ENCODE assay signal across 11 cellular contexts in the genomic region with DNA sequence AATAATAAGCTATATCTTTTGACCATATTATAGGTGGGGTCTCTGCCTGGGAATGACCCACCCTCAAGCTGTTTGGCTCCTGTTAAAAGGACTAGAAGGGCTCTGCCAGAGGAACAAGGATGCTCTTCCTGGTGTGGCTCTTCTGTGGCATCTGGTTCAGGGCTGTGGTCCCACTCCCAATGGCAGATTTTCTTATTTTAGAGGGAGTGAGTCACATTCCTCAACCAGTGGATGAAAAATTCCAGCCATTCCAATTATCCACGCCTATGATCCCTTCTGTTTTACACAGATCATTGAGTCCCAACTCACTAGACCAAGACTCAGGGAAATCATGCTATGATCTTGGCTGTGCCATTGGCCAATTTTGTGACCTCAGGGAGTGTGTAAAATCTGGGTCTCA.
DNase-seq lines count a peak whose midpoint lies in the region; FAIRE-seq and TF ChIP-seq lines count a peak whose summit lies in the region.
"Had no signal": no experiment of that assay in that cellular context is flagged by ENCODE, and none has a peak within 500 bp of the region (broad histone marks: within the 10 kb centered on the region; RNA-seq: fewer than 3 reads in every experiment).

No MANE protein-coding gene starts in this region.

- H2BK15ac ChIP-seq in mesendoderm (replicated peaks; ENCODE audit: low read depth): no peak overlapping the region

- H3K9me2 ChIP-seq in PC-9 (ENCODE audit: insufficient read depth) (no peaks in the 10 kb centered on the region), Karpas-422 (replicated peaks; ENCODE audit: insufficient read depth, low read length) (no peaks in the 10 kb centered on the region)

- CTCF ChIA-PET in PC-9 (lab: Charles Lee) (interaction anchor here (0.6 kb wide), 1 partner anchor 1020 kb away, joined by 5 read pairs; no protein-coding TSS in a partner anchor), endothelial cell of umbilical vein (lab: Charles Lee) (interaction anchor here (1.2 to 2.0 kb wide), 4 partner anchors 11 to 405 kb away, joined by 3 to 9 read pairs (median 6); no protein-coding TSS in a partner anchor)

- no peak for TF ChIP-seq POLR2A in endothelial cell of umbilical vein (IDR thresholded peaks at IDR 0.05; ENCODE audit: low read depth, low read length)

- H3K18ac ChIP-seq in mesendoderm (ENCODE audit: low read length): no peak overlapping the region

- 0 out of 2 replicates have a peak, but pooled peaks cover 3% of the 10 kb centered on the region for H3K9me3 ChIP-seq in PC-9 (ENCODE audit: insufficient read depth, low read depth)
- H3K9me3 ChIP-seq in endothelial cell of umbilical vein (replicated peaks; ENCODE audit: control insufficient read depth, insufficient read depth, low read length): no peaks in the 10 kb centered on the region
- H3K9me3 ChIP-seq in Karpas-422 (ENCODE audit: low read length): no peaks in the 10 kb centered on the region
- H3K9me3 ChIP-seq: BE2C had no signal

- intact Hi-C loops in PC-9 (cut with micrococcal nuclease; ENCODE audit: unreplicated experiment) (loop anchor here (1.0 to 5.0 kb wide), 2 partner anchors 118 to 138 kb away; partner anchors contain the start of gene PARD3B), endothelial cell of umbilical vein (cut with micrococcal nuclease) (loop anchor here (1.0 to 10.0 kb wide), 3 partner anchors 20 to 980 kb away; no protein-coding TSS in a partner anchor)

- H4K20me1 ChIP-seq in PC-9 (ENCODE audit: insufficient read depth) (no peaks in the 10 kb centered on the region), endothelial cell of umbilical vein (replicated peaks; ENCODE audit: control insufficient read depth, extremely low read depth, insufficient read depth, low read length) (no peaks in the 10 kb centered on the region), Karpas-422 (ENCODE audit: insufficient read depth, low read depth, low read length) (no peaks in the 10 kb centered on the region)

- H4K5ac ChIP-seq in mesendoderm (ENCODE audit: low read length): no peak overlapping the region

- POLR2A ChIA-PET in PC-9 (lab: Charles Lee; ENCODE audit: unreplicated experiment): interaction anchor here (0.5 to 0.6 kb wide), 2 partner anchors 134 to 213 kb away, joined by 3 to 4 read pairs; no protein-coding TSS in a partner anchor
- POLR2A ChIA-PET in endothelial cell of umbilical vein (lab: Charles Lee): interaction anchor here (0.8 to 1.1 kb wide), 2 partner anchors 8 to 23 kb away, joined by 3 to 7 read pairs; no protein-coding TSS in a partner anchor

- whole genome bisulfite sequencing in mesendoderm (ENCODE audit: extremely low coverage, insufficient coverage, low lambda C conversion rate): no CpG with 5 or more reads among the region's 1 CpG

- no peaks in the 10 kb centered on the region for H3K79me1 ChIP-seq in mesendoderm (ENCODE audit: low read length)

- H3K4me2 ChIP-seq in PC-9 (peak overlapping the region; percentile 63), endothelial cell of umbilical vein (ENCODE audit: insufficient read depth, low read length) (peak overlapping the region; percentile 7), mesendoderm (ENCODE audit: low read length) (no peak overlapping the region), Karpas-422 (ENCODE audit: low read depth, low read length, poor library complexity, severe bottlenecking) (no peak overlapping the region)

- H3K9me1 ChIP-seq in endothelial cell of umbilical vein (replicated peaks; ENCODE audit: control insufficient read depth, extremely low read depth, insufficient read depth, low read length): no peaks in the 10 kb centered on the region

- DNase-seq in AG20443 (ENCODE audit: low spot score) (peak; percentile 78), PC-9 (peak; percentile 49 to 68), endothelial cell of umbilical vein (ENCODE audit: low read depth, low spot score) (no peak), mesendoderm (peak; percentile 77), SIG-M5 treated with dmso at 0.1 percent for 504 hours (lab: John Stamatoyannopoulos, UW; ENCODE audit: unreplicated experiment) (no peak), Karpas-422 (no peak)
- DNase-seq in activated CD4-positive, alpha-beta T cell treated with anti-CD3 and anti-CD28 coated beads for 48 hours: no peak
- no peak for DNase-seq in activated CD4-positive, alpha-beta T cell treated with anti-CD3 and anti-CD28 coated beads, Interleukin-2, amount 50 U/mL, for 4 hours
- DNase-seq: activated gamma-delta T cell, BE2C, NCI-H1092 had no signal

- H3K23ac ChIP-seq in mesendoderm (ENCODE audit: low read length): no peak overlapping the region

- H3K79me2 ChIP-seq in PC-9 (ENCODE audit: low read depth) (no peaks in the 10 kb centered on the region), endothelial cell of umbilical vein (ENCODE audit: control insufficient read depth, insufficient read depth, low read length) (no peaks in the 10 kb centered on the region), mesendoderm (ENCODE audit: control insufficient read depth, insufficient read depth, low read length) (no peaks in the 10 kb centered on the region), Karpas-422 (ENCODE audit: low read length) (no peaks in the 10 kb centered on the region)

- H3K9ac ChIP-seq in endothelial cell of umbilical vein (replicated peaks; ENCODE audit: extremely low read depth, insufficient read depth, low read length) (peak overlapping the region; percentile 46), mesendoderm (ENCODE audit: low read length) (no peak overlapping the region), Karpas-422 (ENCODE audit: low read length) (no peak overlapping the region)

- H3K4me3 ChIP-seq in PC-9: no peak overlapping the region
- no peak overlapping the region for H3K4me3 ChIP-seq in endothelial cell of umbilical vein (replicated peaks in 1 of 3; ENCODE audit: insufficient read depth in 1 of 3, low read depth in 1 of 3, low read length in 3 of 3)
- H3K4me3 ChIP-seq in mesendoderm (ENCODE audit: low read length): no peak overlapping the region
- H3K4me3 ChIP-seq in Karpas-422 (ENCODE audit: low read length): no peak overlapping the region

- H3K4me1 ChIP-seq in PC-9 (replicated peaks; ENCODE audit: insufficient read depth) (peaks cover 26% of the 10 kb centered on the region), endothelial cell of umbilical vein (ENCODE audit: control insufficient read depth, extremely low read depth, insufficient read depth, low read length) (peaks cover 45% of the 10 kb centered on the region), mesendoderm (ENCODE audit: control insufficient read depth, low read depth, low read length) (peaks cover 5% of the 10 kb centered on the region), Karpas-422 (ENCODE audit: low read length) (no peaks in the 10 kb centered on the region)

- H2AFZ ChIP-seq in PC-9 (no peak overlapping the region), endothelial cell of umbilical vein (ENCODE audit: low read depth, low read length) (peak overlapping the region; percentile 38), Karpas-422 (ENCODE audit: low read length) (no peak overlapping the region)

- H4K8ac ChIP-seq in mesendoderm (ENCODE audit: low read depth, low read length): peak overlapping the region; percentile 56

- H3K27ac ChIP-seq in PC-9: peak overlapping the region; percentile 90
- H3K27ac ChIP-seq in endothelial cell of umbilical vein (ENCODE audit: insufficient read depth, low read depth, low read length): peak overlapping the region; percentile 92
- no peak overlapping the region for H3K27ac ChIP-seq in mesendoderm (ENCODE audit: low read depth, low read length)
- no peak overlapping the region for H3K27ac ChIP-seq in Karpas-422 (ENCODE audit: low read length)

- no peak overlapping the region for H2AK5ac ChIP-seq in mesendoderm (ENCODE audit: low read length)

- no peak overlapping the region for H3K56ac ChIP-seq in mesendoderm (ENCODE audit: low read length)

- dilution Hi-C loops in endothelial cell of umbilical vein (cut with MboI; ENCODE audit: extremely low pct_ligation_motif_present, low sequenced_read_pairs): no loop called here

- TF ChIP-seq CTCF in PC-9 (conservative IDR thresholded peaks at IDR 0.05) (no peak), endothelial cell of umbilical vein (IDR thresholded peaks at IDR 0.05; ENCODE audit: extremely low read depth in 1 of 2, insufficient read depth in 1 of 2, low read depth in 1 of 2, low read length in 2 of 2) (no peak)

- no peak overlapping the region for H3K4ac ChIP-seq in mesendoderm (ENCODE audit: low read depth, low read length)

- H3K36me3 ChIP-seq in PC-9 (ENCODE audit: low read depth) (no peaks in the 10 kb centered on the region), endothelial cell of umbilical vein (ENCODE audit: control insufficient read depth in 2 of 2, extremely low read depth in 1 of 2, insufficient read depth in 2 of 2, low read length in 2 of 2) (no peaks in the 10 kb centered on the region), mesendoderm (ENCODE audit: control insufficient read depth, insufficient read depth, low read length) (no peaks in the 10 kb centered on the region), Karpas-422 (ENCODE audit: insufficient read depth, low read length) (no peaks in the 10 kb centered on the region)
- H3K36me3 ChIP-seq: BE2C had no signal

- H3K27me3 ChIP-seq in PC-9 (ENCODE audit: insufficient read depth, low read depth) (no peaks in the 10 kb centered on the region), endothelial cell of umbilical vein (ENCODE audit: control insufficient read depth in 2 of 2, insufficient read depth in 2 of 2, low read length in 2 of 2) (no peaks in the 10 kb centered on the region), mesendoderm (ENCODE audit: insufficient read depth, low read length, poor library complexity) (no peaks in the 10 kb centered on the region), Karpas-422 (ENCODE audit: low read length) (no peaks in the 10 kb centered on the region)
- H3K27me3 ChIP-seq: BE2C had no signal

- peaks cover 19% of the 10 kb centered on the region; the same call in 1 of the 2 replicates for H3F3A ChIP-seq in PC-9 (ENCODE audit: insufficient read depth, low read depth)

- no peak for FAIRE-seq in endothelial cell of umbilical vein (lab: Jason Lieb, UNC)

- H2BK120ac ChIP-seq in mesendoderm (ENCODE audit: low read depth, low read length): no peak overlapping the region

- H2BK5ac ChIP-seq in mesendoderm (ENCODE audit: low read length): no peak overlapping the region

- BruUV-seq in PC-9 (replicated peaks; lab: Mats Ljungman, UMichigan) (no TSS peak), endothelial cell of umbilical vein (replicated peaks; lab: Mats Ljungman, UMichigan) (no TSS peak)

TF ChIP-seq in endothelial cell of umbilical vein, 7 proteins besides CTCF, POLR2A, EP300 and RAD21:
- TF ChIP-seq MYC (IDR thresholded peaks at IDR 0.05; ENCODE audit: low read depth, low read length): no peak
- TF ChIP-seq EZH2 (IDR thresholded peaks at IDR 0.05; ENCODE audit: borderline replicate concordance, low read depth, low read length, severe bottlenecking): no peak
- no peak for TF ChIP-seq GATA2 (IDR thresholded peaks at IDR 0.05; ENCODE audit: insufficient read depth, insufficient read length, low read depth, low read length)
- TF ChIP-seq JUN (IDR thresholded peaks at IDR 0.05; ENCODE audit: borderline replicate concordance, insufficient read depth, insufficient read length, low read depth): peak; percentile 13
- no peak for TF ChIP-seq FOS (IDR thresholded peaks at IDR 0.05; ENCODE audit: borderline replicate concordance, insufficient read depth, low read length)

Comparison
In these comparisons a context has a peak if more than half of its experiments do, and no peak if none do; other contexts are left out.
1. DNase-seq: peak in AG20443 (single experiment), PC-9 (2 of 2) and mesendoderm (single experiment); none in endothelial cell of umbilical vein (single experiment), SIG-M5 treated with dmso at 0.1 percent for 504 hours (single experiment), Karpas-422 (single experiment), activated CD4-positive, alpha-beta T cell treated with anti-CD3 and anti-CD28 coated beads for 48 hours (single experiment) and activated CD4-positive, alpha-beta T cell treated with anti-CD3 and anti-CD28 coated beads, Interleukin-2, amount 50 U/mL, for 4 hours (0 of 2).
2. H3K27ac ChIP-seq: peak in PC-9 (single experiment) and endothelial cell of umbilical vein (single experiment); none in mesendoderm (single experiment) and Karpas-422 (single experiment).
3. H3K4me2 ChIP-seq: peak in PC-9 (single experiment) and endothelial cell of umbilical vein (single experiment); none in mesendoderm (single experiment) and Karpas-422 (single experiment).